In genomic region chr7:103148994-103149807, GRCh38 we compare ENCODE assay signal across 8 cellular contexts. TPM values are rescaled to one million over a fixed set of nuclear protein-coding genes. Genes with fewer than 3 reads are reported as not detected.
A peak's percentile ranks its signal among the peaks of the same experiment; 100 is the strongest.
DNase-seq lines count a peak whose midpoint lies in the region; ATAC-seq and TF ChIP-seq lines count a peak whose summit lies in the region.

Gene NAPEPLD, minus strand, starts transcription at chr7:103149099. Its CDS starts 20,323 bp downstream, at chr7:103128776.

- no peak for TF ChIP-seq CTCF in choroid plexus epithelial cell (conservative IDR thresholded peaks at IDR 0.05; ENCODE audit: low read depth, low read length)

- DNase-seq in AG20443 (ENCODE audit: low spot score), result peak; percentile 96
- DNase-seq in NCI-H446 (lab: John Stamatoyannopoulos, UW), result peak; percentile 73 to 80
- peak; percentile 52 to 53 for DNase-seq in activated CD4-positive, alpha-beta T cell treated with anti-CD3 and anti-CD28 coated beads for 24 hours (ENCODE audit: low read depth in 2 of 2)
- peak; percentile 93 for DNase-seq in choroid plexus epithelial cell (ENCODE audit: low read depth)
- DNase-seq in left colon, result peak; percentile 87 to 88
- DNase-seq in stimulated activated CD4-positive, alpha-beta T cell treated with anti-CD3 and anti-CD28 coated beads, Interleukin-1b, Interleukin-23, amount 100 ng/mL, for 24 hours (ENCODE audit: low read depth in 4 of 4, low spot score in 1 of 4), result peak; percentile 32 to 62 (median 52)

- intact Hi-C loops in left colon (cut with DNase I, micrococcal nuclease), result loop anchor here in 1 of 2 donors (5.0 kb wide), 1 partner anchor 77 kb away; the partner anchor contains the start of gene FBXL13

- peak within 1 kb of the TSS; percentile 80 for H3K4me3 ChIP-seq in choroid plexus epithelial cell (ENCODE audit: low read depth, low read length)

- ATAC-seq in GM19043 (IDR thresholded peaks at IDR 0.05; ENCODE audit: low read depth, unreplicated experiment) (peak; percentile 82), HG03342 (IDR thresholded peaks at IDR 0.05; ENCODE audit: unreplicated experiment) (peak; percentile 86), left colon (peak; percentile 58)

RNA-seq across cellular contexts. Expression of gene NAPEPLD, which starts in this region (rescaled TPM):
- total RNA-seq in left colon, result 10 to 100 TPM; 47.5 to 66.5 TPM

Comparison
In these comparisons a context has a peak if more than half of its experiments do, and no peak if none do; other contexts are left out.
1. Peak in every context shown above with its lines: DNase-seq, ATAC-seq and H3K4me3 ChIP-seq.